ENCODE assay signal across 1 cellular context in the genomic region with DNA sequence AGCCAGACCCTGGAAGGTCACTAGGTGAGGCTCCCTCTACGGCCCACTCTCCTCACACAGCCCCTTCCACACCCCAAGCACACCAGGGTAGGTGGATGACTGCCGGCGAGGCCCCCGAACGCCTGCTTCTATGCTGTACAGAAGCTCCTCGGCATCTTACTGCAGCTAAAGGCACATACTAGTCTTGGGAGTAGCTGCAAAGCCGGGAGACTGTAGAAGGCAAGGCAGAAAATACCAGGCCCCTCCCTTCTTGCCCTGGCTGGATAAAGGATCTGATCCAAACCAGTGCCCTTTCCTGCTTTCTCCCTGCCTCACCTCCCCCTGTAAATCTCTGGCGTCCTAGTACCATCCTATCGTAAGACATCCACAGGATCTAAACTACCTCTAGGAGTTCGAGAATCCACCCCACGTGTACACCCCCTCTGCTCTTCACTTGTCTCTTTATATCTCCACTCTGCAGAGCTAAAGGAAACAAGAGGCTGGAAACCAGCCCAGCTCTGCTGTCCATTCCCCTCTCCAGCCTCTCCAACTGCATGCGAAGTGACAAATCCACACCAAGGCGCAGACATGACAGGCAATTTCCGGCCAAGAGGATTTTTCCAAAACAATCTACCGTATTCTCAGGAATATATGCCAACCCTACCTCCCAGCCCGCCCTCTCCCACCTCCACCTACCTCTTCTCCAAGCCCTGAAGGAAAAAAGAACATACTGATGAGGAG.
TF ChIP-seq lines count a peak whose summit lies in the region.

No MANE protein-coding gene starts in this region.

TF ChIP-seq in IMR-90, 13 proteins besides CTCF, POLR2A, EP300 and RAD21:
- TF ChIP-seq RCOR1 (IDR thresholded peaks at IDR 0.05; ENCODE audit: insufficient replicate concordance, low read length), result no peak
- TF ChIP-seq MXI1 (IDR thresholded peaks at IDR 0.05; ENCODE audit: borderline replicate concordance, low read depth, low read length), result peak; percentile 58; the same call in 1 of the 2 replicates
- TF ChIP-seq, protein P1, sequence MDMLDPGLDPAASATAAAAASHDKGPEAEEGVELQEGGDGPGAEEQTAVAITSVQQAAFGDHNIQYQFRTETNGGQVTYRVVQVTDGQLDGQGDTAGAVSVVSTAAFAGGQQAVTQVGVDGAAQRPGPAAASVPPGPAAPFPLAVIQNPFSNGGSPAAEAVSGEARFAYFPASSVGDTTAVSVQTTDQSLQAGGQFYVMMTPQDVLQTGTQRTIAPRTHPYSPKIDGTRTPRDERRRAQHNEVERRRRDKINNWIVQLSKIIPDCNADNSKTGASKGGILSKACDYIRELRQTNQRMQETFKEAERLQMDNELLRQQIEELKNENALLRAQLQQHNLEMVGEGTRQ (IDR thresholded peaks at IDR 0.05; ENCODE audit: low read depth, low read length), result 0 out of 2 replicates have a peak, but pooled peaks have one; percentile 24
